Comparison of ENCODE assay signal across 1 cellular context in genomic region chr11:126392638-126393023, GRCh38.
TF ChIP-seq lines count a peak whose summit lies in the region.

No MANE protein-coding gene starts in this region.

TF ChIP-seq in GM23338, 12 proteins besides CTCF, POLR2A, EP300 and RAD21 (continued from another document):
- TF ChIP-seq ZNF462 (CRISPR knock-in tag; IDR thresholded peaks at IDR 0.05) (no peak), JUNB (IDR thresholded peaks at IDR 0.05; ENCODE audit: unreplicated experiment) (no peak), NANOG (IDR thresholded peaks at IDR 0.05; ENCODE audit: borderline replicate concordance) (no peak), STAT1 (IDR thresholded peaks at IDR 0.05; ENCODE audit: unreplicated experiment) (no peak), POLR2AphosphoS5 (IDR thresholded peaks at IDR 0.05; ENCODE audit: low read depth) (no peak), CREB1 (CRISPR knock-in tag; IDR thresholded peaks at IDR 0.05; ENCODE audit: low read depth) (no peak), ZNF331 (CRISPR knock-in tag; IDR thresholded peaks at IDR 0.05; ENCODE audit: low read depth) (no peak), EZH2phosphoT487 (IDR thresholded peaks at IDR 0.05; ENCODE audit: unreplicated experiment) (no peak), EZH2 (IDR thresholded peaks at IDR 0.05; ENCODE audit: low read depth, unreplicated experiment) (no peak)
- TF ChIP-seq, protein P1, sequence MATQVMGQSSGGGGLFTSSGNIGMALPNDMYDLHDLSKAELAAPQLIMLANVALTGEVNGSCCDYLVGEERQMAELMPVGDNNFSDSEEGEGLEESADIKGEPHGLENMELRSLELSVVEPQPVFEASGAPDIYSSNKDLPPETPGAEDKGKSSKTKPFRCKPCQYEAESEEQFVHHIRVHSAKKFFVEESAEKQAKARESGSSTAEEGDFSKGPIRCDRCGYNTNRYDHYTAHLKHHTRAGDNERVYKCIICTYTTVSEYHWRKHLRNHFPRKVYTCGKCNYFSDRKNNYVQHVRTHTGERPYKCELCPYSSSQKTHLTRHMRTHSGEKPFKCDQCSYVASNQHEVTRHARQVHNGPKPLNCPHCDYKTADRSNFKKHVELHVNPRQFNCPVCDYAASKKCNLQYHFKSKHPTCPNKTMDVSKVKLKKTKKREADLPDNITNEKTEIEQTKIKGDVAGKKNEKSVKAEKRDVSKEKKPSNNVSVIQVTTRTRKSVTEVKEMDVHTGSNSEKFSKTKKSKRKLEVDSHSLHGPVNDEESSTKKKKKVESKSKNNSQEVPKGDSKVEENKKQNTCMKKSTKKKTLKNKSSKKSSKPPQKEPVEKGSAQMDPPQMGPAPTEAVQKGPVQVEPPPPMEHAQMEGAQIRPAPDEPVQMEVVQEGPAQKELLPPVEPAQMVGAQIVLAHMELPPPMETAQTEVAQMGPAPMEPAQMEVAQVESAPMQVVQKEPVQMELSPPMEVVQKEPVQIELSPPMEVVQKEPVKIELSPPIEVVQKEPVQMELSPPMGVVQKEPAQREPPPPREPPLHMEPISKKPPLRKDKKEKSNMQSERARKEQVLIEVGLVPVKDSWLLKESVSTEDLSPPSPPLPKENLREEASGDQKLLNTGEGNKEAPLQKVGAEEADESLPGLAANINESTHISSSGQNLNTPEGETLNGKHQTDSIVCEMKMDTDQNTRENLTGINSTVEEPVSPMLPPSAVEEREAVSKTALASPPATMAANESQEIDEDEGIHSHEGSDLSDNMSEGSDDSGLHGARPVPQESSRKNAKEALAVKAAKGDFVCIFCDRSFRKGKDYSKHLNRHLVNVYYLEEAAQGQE (IDR thresholded peaks at IDR 0.05; ENCODE audit: unreplicated experiment) = no peak
